ENCODE assay signal across 29 cellular contexts in the genomic region with DNA sequence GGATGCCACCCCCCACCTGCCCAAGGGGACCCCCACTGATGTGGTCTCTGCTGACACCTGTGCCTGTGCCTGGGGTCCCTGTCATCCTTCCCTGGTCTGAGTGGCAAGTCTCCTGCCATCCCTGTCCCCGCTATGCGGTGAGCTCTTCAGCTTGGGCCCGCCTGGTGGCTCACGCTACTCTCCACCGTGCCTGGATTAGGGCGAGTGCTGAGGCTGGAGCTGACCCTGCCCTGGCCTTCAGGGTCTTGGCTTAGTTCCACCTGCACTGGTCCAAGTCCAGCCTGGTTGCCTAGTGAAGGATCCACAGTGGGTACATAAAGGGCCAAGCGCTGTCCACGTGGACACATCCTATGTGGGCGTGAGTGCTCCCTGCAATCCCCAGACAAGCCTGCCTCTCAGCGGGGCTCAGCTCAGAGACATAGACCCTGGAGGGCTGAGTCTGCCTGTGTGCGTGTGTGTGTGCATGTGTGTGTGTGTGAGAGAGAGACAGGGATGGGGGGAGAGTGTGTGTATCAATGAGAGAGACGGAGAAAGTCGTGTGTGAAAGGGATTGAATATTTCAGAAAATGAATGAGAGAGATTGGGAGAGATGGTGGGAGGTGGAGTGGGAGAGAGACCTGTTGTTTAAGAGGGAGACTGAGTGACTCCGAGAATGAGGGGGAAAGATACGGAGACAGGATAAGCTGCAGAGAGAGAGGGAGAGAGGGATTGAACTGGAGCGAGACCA. TPM values are rescaled to one million over a fixed set of nuclear protein-coding genes. Genes with fewer than 3 reads are reported as not detected.
A peak's percentile ranks its signal among the peaks of the same experiment; 100 is the strongest.
DNase-seq lines count a peak whose midpoint lies in the region; ATAC-seq, FAIRE-seq and TF ChIP-seq lines count a peak whose summit lies in the region.
"Had no signal": no experiment of that assay in that cellular context is flagged by ENCODE, and none has a peak within 500 bp of the region (broad histone marks: within the 10 kb centered on the region; RNA-seq: fewer than 3 reads in every experiment).

No MANE protein-coding gene starts in this region.

- H3K4me1 ChIP-seq in Caco-2, result peaks cover 4% of the 10 kb centered on the region; the same call in 1 of the 2 replicates
- peaks cover 0 to 3% of the 10 kb centered on the region in 2 donors for H3K4me1 ChIP-seq in kidney (ENCODE audit: control insufficient read depth in 1 of 2, insufficient read depth in 1 of 2, low read depth in 1 of 2, low read length in 2 of 2)
- peaks cover 8% of the 10 kb centered on the region for H3K4me1 ChIP-seq in CD8-positive, alpha-beta memory T cell (ENCODE audit: insufficient read depth, low read length)
- no peaks in the 10 kb centered on the region for H3K4me1 ChIP-seq in PC-3 (ENCODE audit: insufficient read depth, low read length)
- H3K4me1 ChIP-seq: adrenal gland, foreskin keratinocyte had no signal

- H3K36me3 Mint-ChIP-seq in Caco-2 (ENCODE audit: insufficient read depth, unreplicated experiment), result peaks cover 68% of the 10 kb centered on the region
- H3K36me3 Mint-ChIP-seq in T-helper 17 cell (ENCODE audit: low read depth), result no peaks in the 10 kb centered on the region
- H3K36me3 Mint-ChIP-seq in progenitor cell of endocrine pancreas (ENCODE audit: insufficient read depth), result no peaks in the 10 kb centered on the region
- no peaks in the 10 kb centered on the region for H3K36me3 Mint-ChIP-seq in CD8-positive, alpha-beta memory T cell
- H3K36me3 Mint-ChIP-seq in activated CD8-positive, alpha-beta T cell treated with anti-CD3 and anti-CD28 coated beads, Interleukin-2, amount 10 ng/mL, durations not matched to agents 7 days and 5 days (ENCODE audit: low read depth), result no peaks in the 10 kb centered on the region
- H3K36me3 Mint-ChIP-seq: naive thymus-derived CD8-positive, alpha-beta T cell had no signal

- no peak for TF ChIP-seq CTCF in Caco-2 (IDR thresholded peaks at IDR 0.05; ENCODE audit: insufficient read depth in 1 of 2, low read depth in 1 of 2, low read length in 1 of 2, severe bottlenecking in 1 of 2, unreplicated experiment in 1 of 2)
- no peak for TF ChIP-seq CTCF in kidney (IDR thresholded peaks at IDR 0.05; ENCODE audit: borderline replicate concordance, extremely low read depth, insufficient read depth)
- TF ChIP-seq CTCF in progenitor cell of endocrine pancreas (IDR thresholded peaks at IDR 0.05; ENCODE audit: unreplicated experiment), result no peak
- TF ChIP-seq CTCF in PC-3 (conservative IDR thresholded peaks at IDR 0.05; ENCODE audit: low read depth, low read length), result no peak

- peak overlapping the region; percentile 1 for H3K4me3 Mint-ChIP-seq in Caco-2 (ENCODE audit: unreplicated experiment)
- H3K4me3 Mint-ChIP-seq in T-helper 17 cell, result peak overlapping the region; percentile 63
- no peak overlapping the region for H3K4me3 Mint-ChIP-seq in progenitor cell of endocrine pancreas (ENCODE audit: low read depth)
- H3K4me3 Mint-ChIP-seq in CD8-positive, alpha-beta memory T cell, result no peak overlapping the region
- H3K4me3 Mint-ChIP-seq in activated CD8-positive, alpha-beta T cell treated with anti-CD3 and anti-CD28 coated beads, Interleukin-2, amount 10 ng/mL, durations not matched to agents 7 days and 5 days, result no peak overlapping the region
- H3K4me3 Mint-ChIP-seq: HFFc6; naive thymus-derived CD8-positive, alpha-beta T cell; stimulated activated naive CD8-positive, alpha-beta T cell treated with anti-CD3 and anti-CD28 coated beads, Interleukin-15, Interleukin-2, amounts not matched to agents 100 ng/mL and 50 ng/mL, for 24 hours had no signal

- BruUV-seq in Caco-2 (replicated peaks; lab: Mats Ljungman, UMichigan) (no TSS peak), PC-3 (replicated peaks; lab: Mats Ljungman, UMichigan) (no TSS peak)

- H3K27me3 Mint-ChIP-seq in Caco-2 (ENCODE audit: insufficient read depth, unreplicated experiment) (no peaks in the 10 kb centered on the region), T-helper 17 cell (peaks cover 20% of the 10 kb centered on the region), progenitor cell of endocrine pancreas (no peaks in the 10 kb centered on the region)
- peaks cover 18 to 48% of the 10 kb centered on the region in 2 donors for H3K27me3 Mint-ChIP-seq in CD8-positive, alpha-beta memory T cell
- no peaks in the 10 kb centered on the region for H3K27me3 Mint-ChIP-seq in activated CD8-positive, alpha-beta T cell treated with anti-CD3 and anti-CD28 coated beads, Interleukin-2, amount 10 ng/mL, durations not matched to agents 7 days and 5 days (ENCODE audit: low read depth)
- H3K27me3 Mint-ChIP-seq: stimulated activated naive CD8-positive, alpha-beta T cell treated with anti-CD3 and anti-CD28 coated beads, Interleukin-15, Interleukin-2, amounts not matched to agents 100 ng/mL and 50 ng/mL, for 24 hours had no signal

- H3K9me3 Mint-ChIP-seq in Caco-2 (ENCODE audit: unreplicated experiment) (peaks cover under 1% of the 10 kb centered on the region), progenitor cell of endocrine pancreas (ENCODE audit: low read depth) (no peaks in the 10 kb centered on the region)
- no peaks in the 10 kb centered on the region for H3K9me3 Mint-ChIP-seq in CD8-positive, alpha-beta memory T cell
- no peaks in the 10 kb centered on the region for H3K9me3 Mint-ChIP-seq in activated CD8-positive, alpha-beta T cell treated with anti-CD3 and anti-CD28 coated beads, Interleukin-2, amount 10 ng/mL, durations not matched to agents 7 days and 5 days (ENCODE audit: insufficient read depth)
- H3K9me3 Mint-ChIP-seq: HFFc6; stimulated activated naive CD8-positive, alpha-beta T cell treated with anti-CD3 and anti-CD28 coated beads, Interleukin-15, Interleukin-2, amounts not matched to agents 100 ng/mL and 50 ng/mL, for 24 hours had no signal

- intact Hi-C loops in Caco-2 (cut with micrococcal nuclease; ENCODE audit: unreplicated experiment), result no loop called here
- intact Hi-C loops in kidney (cut with DNase I), result no loop called here
- intact Hi-C loops in PC-3 (cut with micrococcal nuclease), result no loop called here

- H3F3A ChIP-seq in PC-3 (ENCODE audit: low read length, unreplicated experiment), result no peaks in the 10 kb centered on the region

- H3K27me3 ChIP-seq in Caco-2 (replicated peaks; ENCODE audit: control insufficient read depth, insufficient read depth, low read length) (no peaks in the 10 kb centered on the region), PC-3 (ENCODE audit: low read length) (no peaks in the 10 kb centered on the region)
- H3K27me3 ChIP-seq in CD8-positive, alpha-beta memory T cell (ENCODE audit: insufficient read depth, low read length, poor library complexity, severe bottlenecking), result peaks cover 5% of the 10 kb centered on the region
- H3K27me3 ChIP-seq: adrenal gland, brain microvascular endothelial cell, foreskin keratinocyte, upper lobe of left lung had no signal

- H3K27ac Mint-ChIP-seq in Caco-2 (ENCODE audit: unreplicated experiment), result peak overlapping the region; percentile 58
- no peak overlapping the region for H3K27ac Mint-ChIP-seq in T-helper 17 cell
- H3K27ac Mint-ChIP-seq in progenitor cell of endocrine pancreas, result peak overlapping the region; percentile 26
- H3K27ac Mint-ChIP-seq in CD8-positive, alpha-beta memory T cell, result no peak overlapping the region
- no peak overlapping the region for H3K27ac Mint-ChIP-seq in activated CD8-positive, alpha-beta T cell treated with anti-CD3 and anti-CD28 coated beads, Interleukin-2, amount 10 ng/mL, durations not matched to agents 7 days and 5 days
- H3K27ac Mint-ChIP-seq: HFFc6; stimulated activated naive CD8-positive, alpha-beta T cell treated with anti-CD3 and anti-CD28 coated beads, Interleukin-15, Interleukin-2, amounts not matched to agents 100 ng/mL and 50 ng/mL, for 24 hours had no signal

- no peak for FAIRE-seq in kidney (lab: Jason Lieb, UNC)
- FAIRE-seq: colon, GM12891 had no signal

- POLR2A ChIA-PET in Caco-2 (lab: Charles Lee), result interaction anchor here (0.5 kb wide), 1 partner anchor 180 kb away, joined by 7 read pairs; no protein-coding TSS in a partner anchor
- POLR2A ChIA-PET in CD8-positive, alpha-beta memory T cell (lab: Charles Lee), result no interaction called here
- POLR2A ChIA-PET in PC-3 (lab: Charles Lee; ENCODE audit: unreplicated experiment), result no interaction called here
- POLR2A ChIA-PET in activated CD8-positive, alpha-beta T cell treated with anti-CD3 and anti-CD28 coated beads, Interleukin-2, amount 10 ng/mL, durations not matched to agents 7 days and 5 days (lab: Charles Lee), result no interaction called here

- H3K9ac ChIP-seq in kidney (ENCODE audit: low read length in 2 of 2), result no peak overlapping the region
- no peak overlapping the region for H3K9ac ChIP-seq in PC-3 (ENCODE audit: low read length)
- H3K9ac ChIP-seq: parathyroid adenoma had no signal

- H3K4me3 ChIP-seq in Caco-2 (ENCODE audit: low read depth, low read length), result no peak overlapping the region
- H3K4me3 ChIP-seq in kidney (ENCODE audit: low read length in 2 of 2), result no peak overlapping the region
- no peak overlapping the region for H3K4me3 ChIP-seq in CD8-positive, alpha-beta memory T cell (ENCODE audit: low read length)
- H3K4me3 ChIP-seq in PC-3 (ENCODE audit: low read length), result no peak overlapping the region
- H3K4me3 ChIP-seq: adrenal gland; BLaER1 treated with 17β-estradiol and CSF1 and Interleukin-3, amounts not matched to agents 10 nM and 100 nM; left lung; upper lobe of left lung had no signal

- no peaks in the 10 kb centered on the region for H3K79me2 ChIP-seq in PC-3 (ENCODE audit: low read length)
- H3K79me2 ChIP-seq: parathyroid adenoma had no signal

- H2AFZ ChIP-seq in PC-3 (ENCODE audit: low read length), result no peak overlapping the region
- H2AFZ ChIP-seq: parathyroid adenoma had no signal

- no peaks in the 10 kb centered on the region for H3K9me2 ChIP-seq in PC-3 (replicated peaks; ENCODE audit: low read length)

- H4K20me1 ChIP-seq in PC-3 (ENCODE audit: low read length), result no peaks in the 10 kb centered on the region
- H4K20me1 ChIP-seq: BLaER1 treated with 17β-estradiol and CSF1 and Interleukin-3, amounts not matched to agents 10 nM and 100 nM had no signal

- H3K4me1 Mint-ChIP-seq in Caco-2 (ENCODE audit: low read depth, unreplicated experiment) (peaks cover 12% of the 10 kb centered on the region), T-helper 17 cell (peaks cover 9% of the 10 kb centered on the region), progenitor cell of endocrine pancreas (ENCODE audit: low read depth) (no peaks in the 10 kb centered on the region)
- peaks cover 0 to 18% (median 3%) of the 10 kb centered on the region in 3 donors for H3K4me1 Mint-ChIP-seq in CD8-positive, alpha-beta memory T cell
- peaks cover 11% of the 10 kb centered on the region for H3K4me1 Mint-ChIP-seq in activated CD8-positive, alpha-beta T cell treated with anti-CD3 and anti-CD28 coated beads, Interleukin-2, amount 10 ng/mL, durations not matched to agents 7 days and 5 days (ENCODE audit: low read depth)

- H3K9me3 ChIP-seq in Caco-2 (no peaks in the 10 kb centered on the region), T-helper 17 cell (ENCODE audit: control insufficient read depth, low read length, poor library complexity, severe bottlenecking) (no peaks in the 10 kb centered on the region), kidney (ENCODE audit: control insufficient read depth in 1 of 2, low read length in 2 of 2) (no peaks in the 10 kb centered on the region), PC-3 (ENCODE audit: low read length) (no peaks in the 10 kb centered on the region)
- H3K9me3 ChIP-seq in CD8-positive, alpha-beta memory T cell (ENCODE audit: low read length), result no peaks in the 10 kb centered on the region
- H3K9me3 ChIP-seq: adrenal gland; BLaER1 treated with 17β-estradiol and CSF1 and Interleukin-3, amounts not matched to agents 10 nM and 100 nM; left lung; upper lobe of left lung had no signal

- DNase-seq in Caco-2 (no peak), T-helper 17 cell (no peak), kidney (peak; percentile 68), progenitor cell of endocrine pancreas (ENCODE audit: low spot score, unreplicated experiment) (no peak), PC-3 (no peak), RPMI8226 (no peak)
- DNase-seq in CD8-positive, alpha-beta memory T cell, result no peak
- DNase-seq in activated CD8-positive, alpha-beta T cell treated with anti-CD3 and anti-CD28 coated beads, Interleukin-2, amount 10 ng/mL, durations not matched to agents 7 days and 5 days, result no peak
- DNase-seq: activated CD4-positive, CD25-positive, alpha-beta regulatory T cell treated with anti-CD3 and anti-CD28 coated beads, Interleukin-2, amount 50 U/mL, for 72 hours; activated naive CD4-positive, alpha-beta T cell treated with Interleukin-2 at 50 U/mL for 16 hours; brain microvascular endothelial cell; effector memory CD4-positive, alpha-beta T cell; foreskin keratinocyte; HFFc6; midbrain; NCI-H1092; NCI-H1930; NCI-H774; upper lobe of left lung had no signal

- H3K27ac ChIP-seq in kidney (ENCODE audit: low read depth in 2 of 2, low read length in 2 of 2) (no peak overlapping the region), PC-3 (ENCODE audit: low read length) (no peak overlapping the region)
- no peak overlapping the region for H3K27ac ChIP-seq in CD8-positive, alpha-beta memory T cell (ENCODE audit: low read depth, low read length)
- H3K27ac ChIP-seq: adrenal gland; BLaER1 treated with 17β-estradiol and CSF1 and Interleukin-3, amounts not matched to agents 10 nM and 100 nM; brain microvascular endothelial cell; foreskin keratinocyte; left lung; parathyroid adenoma had no signal

- CTCF ChIA-PET in Caco-2 (lab: Charles Lee) (no interaction called here), PC-3 (lab: Charles Lee) (no interaction called here)
- CTCF ChIA-PET in CD8-positive, alpha-beta memory T cell (lab: Charles Lee), result no interaction called here
- CTCF ChIA-PET in activated CD8-positive, alpha-beta T cell treated with anti-CD3 and anti-CD28 coated beads, Interleukin-2, amount 10 ng/mL, durations not matched to agents 7 days and 5 days (lab: Charles Lee), result no interaction called here

- H3K36me3 ChIP-seq in Caco-2 (ENCODE audit: control insufficient read depth, insufficient read depth, low read length), result peaks cover 1% of the 10 kb centered on the region; the same call in 1 of the 2 replicates
- H3K36me3 ChIP-seq in kidney (ENCODE audit: control insufficient read depth in 1 of 2, insufficient read depth in 2 of 2, low read length in 2 of 2), result no peaks in the 10 kb centered on the region
- H3K36me3 ChIP-seq in CD8-positive, alpha-beta memory T cell (ENCODE audit: insufficient read depth, low read length), result no peaks in the 10 kb centered on the region
- H3K36me3 ChIP-seq in PC-3 (ENCODE audit: low read depth, low read length), result no peaks in the 10 kb centered on the region
- H3K36me3 ChIP-seq: adrenal gland; BLaER1 treated with 17β-estradiol and CSF1 and Interleukin-3, amounts not matched to agents 10 nM and 100 nM; left lung had no signal

- no peak overlapping the region for H3K4me2 ChIP-seq in PC-3 (ENCODE audit: low read length)
- H3K4me2 ChIP-seq: BLaER1 treated with 17β-estradiol and CSF1 and Interleukin-3, amounts not matched to agents 10 nM and 100 nM had no signal

- ATAC-seq in T-helper 17 cell (no peak), PC-3 (no peak)
- ATAC-seq in activated CD8-positive, alpha-beta T cell treated with anti-CD3 and anti-CD28 coated beads, Interleukin-2, amount 10 ng/mL, durations not matched to agents 7 days and 5 days, result no peak
- ATAC-seq: esophagus mucosa; foreskin keratinocyte; left lung; naive thymus-derived CD8-positive, alpha-beta T cell; sciatic nerve had no signal

RNA-seq across cellular contexts. Expression of gene WTIP, which starts 22.2 kb away (rescaled TPM):
- total RNA-seq in Caco-2 (2022), result 53.3 and 58.0 TPM in 2 replicates
- total RNA-seq in T-helper 17 cell, result under 1 TPM; 0.08 to 0.10 TPM
- total RNA-seq in kidney, result 22.3 TPM
- polyA plus RNA-seq in kidney (ENCODE audit: insufficient read depth, low read depth, low replicate concordance), result 15.5 TPM
- 23.1 and 24.4 TPM in 2 replicates for total RNA-seq in progenitor cell of endocrine pancreas
- total RNA-seq in CD8-positive, alpha-beta memory T cell, result under 1 TPM; 0.16 to 0.83 TPM
- polyA plus RNA-seq in CD8-positive, alpha-beta memory T cell, result not detected
- total RNA-seq in PC-3 (2014; rRNA removed), result 5.2 and 7.5 TPM in 2 replicates
- total RNA-seq in activated CD8-positive, alpha-beta T cell treated with anti-CD3 and anti-CD28 coated beads, Interleukin-2, amount 10 ng/mL, durations not matched to agents 7 days and 5 days, result 1 to 10 TPM in 1 of 2 experiments, under 1 TPM in 1; 0.68 to 1.2 TPM

Comparison
In these comparisons a context has a peak if more than half of its experiments do, and no peak if none do; other contexts are left out.
1. H3K27ac Mint-ChIP-seq: peak in Caco-2 (single experiment) and progenitor cell of endocrine pancreas (single experiment); none in T-helper 17 cell (single experiment), CD8-positive, alpha-beta memory T cell (0 of 8) and activated CD8-positive, alpha-beta T cell treated with anti-CD3 and anti-CD28 coated beads, Interleukin-2, amount 10 ng/mL, durations not matched to agents 7 days and 5 days (single experiment).
2. H3K4me3 Mint-ChIP-seq: peak in Caco-2 (single experiment) and T-helper 17 cell (single experiment); none in progenitor cell of endocrine pancreas (single experiment), CD8-positive, alpha-beta memory T cell (0 of 7) and activated CD8-positive, alpha-beta T cell treated with anti-CD3 and anti-CD28 coated beads, Interleukin-2, amount 10 ng/mL, durations not matched to agents 7 days and 5 days (single experiment).